In genomic region chr9:122159925-122160246, GRCh38 we compare ENCODE assay signal across 9 cellular contexts. TPM values are rescaled to one million over a fixed set of nuclear protein-coding genes. Genes with fewer than 3 reads are reported as not detected.
A peak's percentile ranks its signal among the peaks of the same experiment; 100 is the strongest.
DNase-seq lines count a peak whose midpoint lies in the region; ATAC-seq and TF ChIP-seq lines count a peak whose summit lies in the region.
"Had no signal": no experiment of that assay in that cellular context is flagged by ENCODE, and none has a peak within 500 bp of the region (broad histone marks: within the 10 kb centered on the region; RNA-seq: fewer than 3 reads in every experiment).

No MANE protein-coding gene starts in this region.

- DNase-seq in CD4-positive, alpha-beta memory T cell: no peak
- DNase-seq in MM.1S (no peak), NAMALWA (ENCODE audit: low spot score) (no peak)
- no peak for DNase-seq in effector memory CD8-positive, alpha-beta T cell

- H2AFZ ChIP-seq in MM.1S (ENCODE audit: low read length): peak overlapping the region; percentile 68

- peaks cover 26 to 45% (median 31%) of the 10 kb centered on the region in 4 donors for H3K4me1 Mint-ChIP-seq in CD4-positive, alpha-beta memory T cell
- peaks cover 27 to 37% of the 10 kb centered on the region in 2 donors for H3K4me1 Mint-ChIP-seq in effector memory CD8-positive, alpha-beta T cell (ENCODE audit: low read depth in 2 of 2)

- H4K20me1 ChIP-seq in MM.1S (ENCODE audit: insufficient read depth, low read length): 0 out of 2 replicates have a peak, but pooled peaks cover 8% of the 10 kb centered on the region

- intact Hi-C loops in CD4-positive, alpha-beta memory T cell (cut with micrococcal nuclease): loop anchor here (1.0 to 2.0 kb wide), 3 partner anchors 67 to 669 kb away; partner anchors contain the start of genes MRRF, PDCL, RBM18 and TTLL11

- CTCF ChIA-PET in CD4-positive, alpha-beta memory T cell (lab: Charles Lee; ENCODE audit: partially characterized antibody): interaction anchor here (1.0 to 2.9 kb wide), 3 partner anchors 35 to 61 kb away, joined by 4 to 9 read pairs (median 7); no protein-coding TSS in a partner anchor

- no peak for ATAC-seq in effector memory CD8-positive, alpha-beta T cell (replicated peaks)
- ATAC-seq in HG02884 (IDR thresholded peaks at IDR 0.05; ENCODE audit: unreplicated experiment) (no peak), HG02759 (IDR thresholded peaks at IDR 0.05; ENCODE audit: unreplicated experiment) (no peak), GM21528 (IDR thresholded peaks at IDR 0.05; ENCODE audit: low FRiP score, unreplicated experiment) (no peak)

- POLR2A ChIA-PET in CD4-positive, alpha-beta memory T cell (lab: Charles Lee; ENCODE audit: partially characterized antibody): interaction anchor here (1.0 to 1.2 kb wide), 2 partner anchors 105 to 107 kb away, joined by 3 to 4 read pairs; partner anchors contain the start of genes MRRF and RBM18

- H3K36me3 Mint-ChIP-seq in CD4-positive, alpha-beta memory T cell: peaks cover 0 to 8% of the 10 kb centered on the region in 2 donors
- peaks cover 7% of the 10 kb centered on the region for H3K36me3 Mint-ChIP-seq in effector memory CD8-positive, alpha-beta T cell (ENCODE audit: insufficient read depth)

- H3K27ac Mint-ChIP-seq in CD4-positive, alpha-beta memory T cell: peak overlapping the region; percentile 82 to 99 (median 97)
- peak overlapping the region; percentile 97 for H3K27ac Mint-ChIP-seq in effector memory CD8-positive, alpha-beta T cell

- no peaks in the 10 kb centered on the region for H3F3A ChIP-seq in MM.1S (ENCODE audit: insufficient read depth, low read length)

- no peaks in the 10 kb centered on the region for H3K27me3 ChIP-seq in CD4-positive, alpha-beta memory T cell (ENCODE audit: insufficient read depth, low read length)
- H3K27me3 ChIP-seq in MM.1S (replicated peaks; ENCODE audit: insufficient read depth, low read length): 0 out of 2 replicates have a peak, but pooled peaks cover 6% of the 10 kb centered on the region
- H3K27me3 ChIP-seq in neutrophil: peaks cover 41% of the 10 kb centered on the region

- H3K27me3 Mint-ChIP-seq in CD4-positive, alpha-beta memory T cell: peaks cover 8 to 14% of the 10 kb centered on the region in 2 donors
- peaks cover 34 to 37% of the 10 kb centered on the region in 2 donors for H3K27me3 Mint-ChIP-seq in effector memory CD8-positive, alpha-beta T cell

- no peak for TF ChIP-seq CTCF in MM.1S (IDR thresholded peaks at IDR 0.05; ENCODE audit: low read length)
- no peak for TF ChIP-seq CTCF in neutrophil (IDR thresholded peaks at IDR 0.05)

- peak overlapping the region in 1 of 2 donors; percentile 93 for H3K4me3 ChIP-seq in CD4-positive, alpha-beta memory T cell (ENCODE audit: low read length in 2 of 2)
- H3K4me3 ChIP-seq in MM.1S (ENCODE audit: low read length) (peak overlapping the region; percentile 80), neutrophil (ENCODE audit: low read depth in 1 of 2, low read length in 1 of 2) (peak overlapping the region; percentile 72 to 77)

- H3K27ac ChIP-seq in CD4-positive, alpha-beta memory T cell (ENCODE audit: low read depth, low read length): peak overlapping the region; percentile 82
- H3K27ac ChIP-seq in MM.1S (ENCODE audit: low read length) (no peak overlapping the region), neutrophil (no peak overlapping the region)

- peak overlapping the region; percentile 95 to 99 (median 98) for H3K4me3 Mint-ChIP-seq in CD4-positive, alpha-beta memory T cell
- peak overlapping the region; percentile 87 to 96 for H3K4me3 Mint-ChIP-seq in effector memory CD8-positive, alpha-beta T cell

- H3K9me3 Mint-ChIP-seq in CD4-positive, alpha-beta memory T cell: peaks cover 0 to 10% (median 3%) of the 10 kb centered on the region in 8 donors
- H3K9me3 Mint-ChIP-seq in effector memory CD8-positive, alpha-beta T cell: no peaks in the 10 kb centered on the region

- H3K79me2 ChIP-seq in MM.1S (ENCODE audit: low read length): peaks cover 42% of the 10 kb centered on the region

- H3K9me3 ChIP-seq in CD4-positive, alpha-beta memory T cell (ENCODE audit: control insufficient read depth in 1 of 2, low read length in 2 of 2): no peaks in the 10 kb centered on the region
- H3K9me3 ChIP-seq in MM.1S (replicated peaks; ENCODE audit: insufficient read depth, low read length) (no peaks in the 10 kb centered on the region), neutrophil (no peaks in the 10 kb centered on the region)

- no peaks in the 10 kb centered on the region for H3K36me3 ChIP-seq in CD4-positive, alpha-beta memory T cell (ENCODE audit: insufficient read depth, low read length)
- no peaks in the 10 kb centered on the region for H3K36me3 ChIP-seq in MM.1S (replicated peaks; ENCODE audit: insufficient read depth, low read length)
- no peaks in the 10 kb centered on the region for H3K36me3 ChIP-seq in neutrophil

- H3K4me2 ChIP-seq in MM.1S (ENCODE audit: low read depth, low read length): peak overlapping the region; percentile 57

- H3K9ac ChIP-seq in MM.1S (ENCODE audit: low read length): peak overlapping the region; percentile 4; the same call in 1 of the 2 replicates

- peaks cover 25% of the 10 kb centered on the region for H3K4me1 ChIP-seq in CD4-positive, alpha-beta memory T cell (ENCODE audit: insufficient read depth, low read length)
- H3K4me1 ChIP-seq in MM.1S (ENCODE audit: low read length) (no peaks in the 10 kb centered on the region), neutrophil (ENCODE audit: control insufficient read depth in 1 of 2, insufficient read depth in 1 of 2, low read depth in 1 of 2, low read length in 1 of 2) (peaks cover 6 to 11% of the 10 kb centered on the region in 2 experiments)

- no peaks in the 10 kb centered on the region for H3K9me2 ChIP-seq in MM.1S (replicated peaks; ENCODE audit: insufficient read depth, low read length)

RNA-seq across cellular contexts. Expression of gene MORN5, which starts 0.2 kb away (rescaled TPM):
- total RNA-seq in CD4-positive, alpha-beta memory T cell: not detected
- not detected for polyA plus RNA-seq in CD4-positive, alpha-beta memory T cell
- total RNA-seq: glomerular endothelial cell had no signal

RNA-seq across cellular contexts. Expression of gene NDUFA8, which starts 0.3 kb away (rescaled TPM):
- total RNA-seq in CD4-positive, alpha-beta memory T cell: 10 to 100 TPM; 17.6 to 20.4 TPM
- polyA plus RNA-seq in CD4-positive, alpha-beta memory T cell: 10 to 100 TPM; 69.6 to 74.3 TPM
